3 cellular contexts compared by ENCODE assay signal in the genomic region with DNA sequence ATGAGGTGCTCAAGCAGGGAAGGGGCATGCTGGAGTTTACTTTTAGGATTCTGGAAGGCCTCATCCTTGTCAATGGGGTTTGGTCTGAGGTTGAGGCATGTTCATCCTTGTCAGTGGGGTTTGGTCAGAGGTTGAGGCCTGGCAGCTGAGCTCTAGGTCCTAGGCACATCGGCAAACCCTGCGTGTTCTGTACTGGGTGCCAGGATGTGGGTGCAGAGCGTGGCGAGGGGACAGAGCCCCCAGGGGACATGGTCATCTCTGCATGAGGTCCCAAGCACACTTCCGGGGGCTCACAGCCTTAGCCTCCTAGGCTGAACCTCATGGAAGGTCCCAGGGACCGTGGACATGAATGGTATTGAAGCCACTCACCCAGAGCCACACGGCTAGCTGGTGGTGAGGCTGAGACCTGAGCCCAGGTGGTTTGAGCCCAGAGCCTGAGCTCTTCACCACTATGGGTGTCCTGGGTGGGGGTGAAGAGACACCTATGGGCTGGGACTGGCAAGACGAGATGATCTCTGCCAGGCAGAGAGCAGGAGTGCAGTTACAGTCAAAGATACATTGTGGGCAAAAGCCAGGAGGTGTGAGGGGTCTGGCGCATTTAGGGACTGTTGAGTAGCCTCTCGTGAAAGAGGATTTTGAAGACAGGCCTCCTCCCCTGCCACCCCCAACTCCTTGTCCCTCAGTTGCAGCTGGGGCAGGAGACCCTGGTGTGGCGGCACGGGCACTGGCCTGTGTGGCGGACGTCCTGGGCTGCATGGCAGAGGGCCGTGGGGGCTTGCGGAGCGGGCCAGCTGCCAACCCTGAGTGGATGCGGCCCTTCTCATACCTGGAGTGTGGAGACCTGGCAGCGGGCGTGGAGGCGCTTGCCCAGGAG.
TF ChIP-seq lines count a peak whose summit lies in the region.

No MANE protein-coding gene starts in this region.

TF ChIP-seq in SK-N-SH, 30 proteins besides CTCF, POLR2A, EP300 and RAD21 (continued from another document and continues in another):
- TF ChIP-seq USF2 (IDR thresholded peaks at IDR 0.05; ENCODE audit: borderline replicate concordance, low read depth, low read length), result no peak
- no peak for TF ChIP-seq USF1 (IDR thresholded peaks at IDR 0.05; ENCODE audit: borderline replicate concordance, low read depth)
- TF ChIP-seq RFX5 (IDR thresholded peaks at IDR 0.05; ENCODE audit: low read length), result no peak
- TF ChIP-seq FOXM1 (IDR thresholded peaks at IDR 0.05; ENCODE audit: low read depth), result no peak
- TF ChIP-seq, protein P1, sequence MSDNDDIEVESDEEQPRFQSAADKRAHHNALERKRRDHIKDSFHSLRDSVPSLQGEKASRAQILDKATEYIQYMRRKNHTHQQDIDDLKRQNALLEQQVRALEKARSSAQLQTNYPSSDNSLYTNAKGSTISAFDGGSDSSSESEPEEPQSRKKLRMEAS (IDR thresholded peaks at IDR 0.05; ENCODE audit: low read depth), result no peak
- TF ChIP-seq CHD2 (IDR thresholded peaks at IDR 0.05; ENCODE audit: low read length, partially characterized antibody), result no peak
- no peak for TF ChIP-seq JUND (IDR thresholded peaks at IDR 0.05)
- no peak for TF ChIP-seq TCF12 (IDR thresholded peaks at IDR 0.05)
- no peak for TF ChIP-seq FOXJ3 (CRISPR knock-in tag; IDR thresholded peaks at IDR 0.05)
- TF ChIP-seq GATA2 (CRISPR knock-in tag; IDR thresholded peaks at IDR 0.05), result no peak
- no peak for TF ChIP-seq PBX3 (IDR thresholded peaks at IDR 0.05)
- TF ChIP-seq EZH2phosphoT487 (IDR thresholded peaks at IDR 0.05; ENCODE audit: borderline replicate concordance, low read depth), result no peak
- no peak for TF ChIP-seq GABPA (IDR thresholded peaks at IDR 0.05; ENCODE audit: low read depth)
- TF ChIP-seq ZBTB33 (IDR thresholded peaks at IDR 0.05; ENCODE audit: borderline replicate concordance, low read depth), result no peak
- TF ChIP-seq FOSL2 (IDR thresholded peaks at IDR 0.05; ENCODE audit: borderline replicate concordance, low read depth), result no peak
- no peak for TF ChIP-seq NFIC (IDR thresholded peaks at IDR 0.05; ENCODE audit: borderline replicate concordance)

TF ChIP-seq in SK-N-SH treated with all-trans-retinoic acid at 6 μM for 48 hours, 23 proteins besides CTCF, POLR2A, EP300 and RAD21 (continued from another document):
- TF ChIP-seq, protein P2, sequence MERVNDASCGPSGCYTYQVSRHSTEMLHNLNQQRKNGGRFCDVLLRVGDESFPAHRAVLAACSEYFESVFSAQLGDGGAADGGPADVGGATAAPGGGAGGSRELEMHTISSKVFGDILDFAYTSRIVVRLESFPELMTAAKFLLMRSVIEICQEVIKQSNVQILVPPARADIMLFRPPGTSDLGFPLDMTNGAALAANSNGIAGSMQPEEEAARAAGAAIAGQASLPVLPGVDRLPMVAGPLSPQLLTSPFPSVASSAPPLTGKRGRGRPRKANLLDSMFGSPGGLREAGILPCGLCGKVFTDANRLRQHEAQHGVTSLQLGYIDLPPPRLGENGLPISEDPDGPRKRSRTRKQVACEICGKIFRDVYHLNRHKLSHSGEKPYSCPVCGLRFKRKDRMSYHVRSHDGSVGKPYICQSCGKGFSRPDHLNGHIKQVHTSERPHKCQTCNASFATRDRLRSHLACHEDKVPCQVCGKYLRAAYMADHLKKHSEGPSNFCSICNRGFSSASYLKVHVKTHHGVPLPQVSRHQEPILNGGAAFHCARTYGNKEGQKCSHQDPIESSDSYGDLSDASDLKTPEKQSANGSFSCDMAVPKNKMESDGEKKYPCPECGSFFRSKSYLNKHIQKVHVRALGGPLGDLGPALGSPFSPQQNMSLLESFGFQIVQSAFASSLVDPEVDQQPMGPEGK (CRISPR knock-in tag; IDR thresholded peaks at IDR 0.05; ENCODE audit: borderline replicate concordance), result no peak
- no peak for TF ChIP-seq ZNF565 (CRISPR knock-in tag; conservative IDR thresholded peaks at IDR 0.05; ENCODE audit: low read depth)
- no peak for TF ChIP-seq RARB (CRISPR knock-in tag; IDR thresholded peaks at IDR 0.05)
- no peak for TF ChIP-seq ZNF70 (CRISPR knock-in tag; IDR thresholded peaks at IDR 0.05)
- no peak for TF ChIP-seq ARNTL (CRISPR knock-in tag; IDR thresholded peaks at IDR 0.05; ENCODE audit: borderline replicate concordance, low read depth)
- no peak for TF ChIP-seq ZNF8 (CRISPR knock-in tag; IDR thresholded peaks at IDR 0.05)
- TF ChIP-seq CREB5 (CRISPR knock-in tag; IDR thresholded peaks at IDR 0.05; ENCODE audit: low read depth), result no peak
- TF ChIP-seq OSR1 (CRISPR knock-in tag; IDR thresholded peaks at IDR 0.05), result no peak
- TF ChIP-seq TOX (CRISPR knock-in tag; IDR thresholded peaks at IDR 0.05; ENCODE audit: borderline replicate concordance), result no peak
- no peak for TF ChIP-seq POU6F1 (CRISPR knock-in tag; IDR thresholded peaks at IDR 0.05; ENCODE audit: borderline replicate concordance, low read depth)
- no peak for TF ChIP-seq TSHZ2 (CRISPR knock-in tag; IDR thresholded peaks at IDR 0.05)
- no peak for TF ChIP-seq PPARA (CRISPR knock-in tag; IDR thresholded peaks at IDR 0.05; ENCODE audit: borderline replicate concordance)
- TF ChIP-seq BACH2 (CRISPR knock-in tag; IDR thresholded peaks at IDR 0.05; ENCODE audit: borderline replicate concordance), result no peak

TF ChIP-seq in WTC11, 78 proteins besides CTCF, POLR2A, EP300 and RAD21 (continued from another document):
- TF ChIP-seq, protein P3, sequence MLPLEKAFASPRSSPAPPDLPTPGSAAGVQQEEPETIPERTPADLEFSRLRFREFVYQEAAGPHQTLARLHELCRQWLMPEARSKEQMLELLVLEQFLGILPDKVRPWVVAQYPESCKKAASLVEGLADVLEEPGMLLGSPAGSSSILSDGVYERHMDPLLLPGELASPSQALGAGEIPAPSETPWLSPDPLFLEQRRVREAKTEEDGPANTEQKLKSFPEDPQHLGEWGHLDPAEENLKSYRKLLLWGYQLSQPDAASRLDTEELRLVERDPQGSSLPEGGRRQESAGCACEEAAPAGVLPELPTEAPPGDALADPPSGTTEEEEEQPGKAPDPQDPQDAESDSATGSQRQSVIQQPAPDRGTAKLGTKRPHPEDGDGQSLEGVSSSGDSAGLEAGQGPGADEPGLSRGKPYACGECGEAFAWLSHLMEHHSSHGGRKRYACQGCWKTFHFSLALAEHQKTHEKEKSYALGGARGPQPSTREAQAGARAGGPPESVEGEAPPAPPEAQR (CRISPR knock-in tag; IDR thresholded peaks at IDR 0.05), result no peak
- no peak for TF ChIP-seq TEAD4 (CRISPR knock-in tag; IDR thresholded peaks at IDR 0.05)
- TF ChIP-seq FOXJ3 (CRISPR knock-in tag; IDR thresholded peaks at IDR 0.05; ENCODE audit: borderline replicate concordance), result no peak
